In the genomic region with DNA sequence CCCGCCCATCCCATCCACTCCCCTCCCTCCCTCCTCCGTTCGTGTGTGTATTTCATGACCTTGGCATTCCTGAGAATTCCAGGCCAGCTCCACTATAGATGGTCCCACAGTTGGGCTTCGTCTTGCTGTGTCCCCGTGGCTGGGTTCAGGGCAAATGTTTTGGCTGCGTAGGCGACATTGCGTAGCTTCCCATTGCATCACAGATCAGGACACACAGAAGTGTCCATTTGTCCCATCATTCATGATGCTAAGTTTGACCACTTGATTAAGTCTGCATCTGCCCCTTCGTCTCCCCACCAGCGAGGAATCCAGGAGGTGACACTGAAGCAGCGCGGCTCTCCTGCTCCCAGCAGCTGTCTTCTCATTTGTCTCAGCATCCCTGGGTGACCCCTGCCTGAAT, we compare ENCODE assay signal across 19 cellular contexts. TPM values are rescaled to one million over a fixed set of nuclear protein-coding genes. Genes with fewer than 3 reads are reported as not detected.
DNase-seq lines count a peak whose midpoint lies in the region; ATAC-seq and TF ChIP-seq lines count a peak whose summit lies in the region.
"Had no signal": no experiment of that assay in that cellular context is flagged by ENCODE, and none has a peak within 500 bp of the region (broad histone marks: within the 10 kb centered on the region; RNA-seq: fewer than 3 reads in every experiment).

No MANE protein-coding gene starts in this region.

- no peak overlapping the region for H3K14ac ChIP-seq in neuronal stem cell (ENCODE audit: low read length)

- no peaks in the 10 kb centered on the region for H3K27me3 Mint-ChIP-seq in chondrocyte (ENCODE audit: low read depth)
- H3K27me3 Mint-ChIP-seq: CD4-positive, alpha-beta memory T cell had no signal

- no peak for TF ChIP-seq CTCF in heart right ventricle (IDR thresholded peaks at IDR 0.05)
- TF ChIP-seq CTCF in chondrocyte (IDR thresholded peaks at IDR 0.05) = no peak

- no peak overlapping the region for H2AFZ ChIP-seq in neuronal stem cell (ENCODE audit: low read length)

- H3K4me1 ChIP-seq in heart right ventricle = peaks cover 0 to under 1% (median 0%) of the 10 kb centered on the region in 9 donors
- peaks cover 6 to 13% of the 10 kb centered on the region in 2 donors for H3K4me1 ChIP-seq in neuronal stem cell (ENCODE audit: control insufficient read depth in 2 of 2, insufficient read depth in 1 of 2, low read depth in 1 of 2, low read length in 2 of 2)
- H3K4me1 ChIP-seq: A549 had no signal

- no peak overlapping the region for H2BK15ac ChIP-seq in neuronal stem cell (ENCODE audit: low read length)

- no peaks in the 10 kb centered on the region for H3K9me3 Mint-ChIP-seq in chondrocyte (ENCODE audit: low read depth)

- no peak overlapping the region for H2AK5ac ChIP-seq in neuronal stem cell (ENCODE audit: low read depth, low read length)

- 79 to 88% methylated on average over 12 of the region's 12 CpGs for WGBS in heart right ventricle, 2 donors
- WGBS in neuronal stem cell (ENCODE audit: extremely low coverage in 2 of 2, insufficient read length in 2 of 2, insufficient replicate concordance in 1 of 2), 2 donors = no CpG with 5 or more reads among the region's 12 CpGs

- no peak overlapping the region for H3K18ac ChIP-seq in neuronal stem cell (ENCODE audit: low read length)

- H3K79me1 ChIP-seq in neuronal stem cell (ENCODE audit: low read depth, low read length) = no peaks in the 10 kb centered on the region

- H3K36me3 Mint-ChIP-seq in chondrocyte (ENCODE audit: low read depth) = peaks cover 29% of the 10 kb centered on the region

- H4K91ac ChIP-seq in neuronal stem cell (ENCODE audit: low read depth, low read length, poor library complexity) = no peak overlapping the region

- H3K4me3 ChIP-seq in heart right ventricle (no peak overlapping the region), neuronal stem cell (ENCODE audit: low read length in 2 of 2) (no peak overlapping the region)
- H3K4me3 ChIP-seq: A549, BLaER1, HAP-1 had no signal

- no peak overlapping the region for H2BK5ac ChIP-seq in neuronal stem cell (ENCODE audit: low read length)

- H3K4ac ChIP-seq in neuronal stem cell (ENCODE audit: low read length) = no peak overlapping the region

- H3K4me3 Mint-ChIP-seq in chondrocyte (ENCODE audit: unreplicated experiment) = no peak overlapping the region
- H3K4me3 Mint-ChIP-seq: CD14-positive monocyte; CD4-positive, alpha-beta memory T cell had no signal

- H3K27ac Mint-ChIP-seq in chondrocyte (ENCODE audit: unreplicated experiment) = no peak overlapping the region

- DNase-seq in Right ventricle myocardium superior = peak; percentile 13
- DNase-seq in heart right ventricle = no peak
- peak; percentile 37 for DNase-seq in chondrocyte (ENCODE audit: low spot score)
- DNase-seq in neuronal stem cell (ENCODE audit: low spot score) = no peak
- DNase-seq in amygdala (lab: John Stamatoyannopoulos, UW) = no peak
- no peak for DNase-seq in NK-92 (lab: John Stamatoyannopoulos, UW; ENCODE audit: unreplicated experiment)
- no peak for DNase-seq in NCI-H2029 (lab: John Stamatoyannopoulos, UW)
- DNase-seq: AML-193; CD4-positive, alpha-beta memory T cell; DMS153; DMS79; GDM1; GOT3 had no signal

- H3K9me3 ChIP-seq in heart right ventricle (no peaks in the 10 kb centered on the region), neuronal stem cell (replicated peaks in 1 of 2; ENCODE audit: control insufficient read depth in 2 of 2, insufficient read depth in 1 of 2, low read depth in 1 of 2, low read length in 2 of 2) (peaks cover 0 to 3% of the 10 kb centered on the region in 2 donors)
- H3K9me3 ChIP-seq: A549, HAP-1 had no signal

- H3K9ac ChIP-seq in neuronal stem cell (ENCODE audit: low read depth, low read length, poor library complexity) = peak overlapping the region; percentile 7
- H3K9ac ChIP-seq: BLaER1 had no signal

- H3K4me2 ChIP-seq in neuronal stem cell (ENCODE audit: insufficient read depth, low read length, poor library complexity, severe bottlenecking) = no peak overlapping the region
- H3K4me2 ChIP-seq: A549, BLaER1 had no signal

- H3K27me3 ChIP-seq in heart right ventricle (no peaks in the 10 kb centered on the region), neuronal stem cell (ENCODE audit: control insufficient read depth in 3 of 3, insufficient read depth in 3 of 3, low read depth in 1 of 3, low read length in 3 of 3) (no peaks in the 10 kb centered on the region)
- H3K27me3 ChIP-seq: BLaER1 had no signal

- H3K27ac ChIP-seq in heart right ventricle (no peak overlapping the region), neuronal stem cell (replicated peaks; ENCODE audit: low read length) (no peak overlapping the region)
- H3K27ac ChIP-seq: 22Rv1, A549, BLaER1 had no signal

- peaks cover 0 to 99% (median 34%) of the 10 kb centered on the region in 9 donors for H3K36me3 ChIP-seq in heart right ventricle
- H3K36me3 ChIP-seq in neuronal stem cell (replicated peaks in 1 of 2; ENCODE audit: control insufficient read depth in 2 of 2, insufficient read depth in 2 of 2, low read length in 2 of 2) = peaks cover 35 to 98% of the 10 kb centered on the region in 2 donors

- H2BK12ac ChIP-seq in neuronal stem cell (ENCODE audit: low read length) = no peak overlapping the region

- peaks cover 28% of the 10 kb centered on the region for H3K4me1 Mint-ChIP-seq in chondrocyte (ENCODE audit: low read depth)
- H3K4me1 Mint-ChIP-seq: CD14-positive monocyte had no signal

- intact Hi-C loops in Right ventricle myocardium superior (cut with DNase I) = no loop called here
- intact Hi-C loops in heart right ventricle (cut with DNase I) = no loop called here

- ATAC-seq in Right ventricle myocardium superior (ENCODE audit: poor library complexity) = no peak
- no peak for ATAC-seq in heart right ventricle
- ATAC-seq: A549 had no signal

- H2BK120ac ChIP-seq in neuronal stem cell (ENCODE audit: low read depth, low read length) = no peak overlapping the region

- no peak overlapping the region for H3K23ac ChIP-seq in neuronal stem cell (ENCODE audit: low read depth, low read length, poor library complexity)

- H4K8ac ChIP-seq in neuronal stem cell (ENCODE audit: low read depth, low read length) = no peak overlapping the region

RNA-seq across cellular contexts. Expression of a gene that starts 38.6 kb away (rescaled TPM):
- total RNA-seq in Right ventricle myocardium superior (1.3 TPM), heart right ventricle (1 to 10 TPM in 4 of 10 donors, under 1 TPM in 5, not detected in 1; 0.28 to 1.4 (median 0.97) TPM), chondrocyte (1.3 to 2.4 TPM (median 1.3 TPM) in 3 replicates)
- polyA plus RNA-seq in heart right ventricle = 1 to 10 TPM; 2.3 to 3.7 TPM
- polyA plus RNA-seq in neuronal stem cell (2013, experiment 1 of 2) = 4.2 TPM
- 3.8 TPM for polyA plus RNA-seq in neuronal stem cell (2013, experiment 2 of 2)
- total RNA-seq: HT-29 had no signal
- polyA plus RNA-seq: CD4-positive, alpha-beta memory T cell had no signal

Comparison
In these comparisons a context has a peak if more than half of its experiments do, and no peak if none do; other contexts are left out.
1. DNase-seq: peak in Right ventricle myocardium superior (single experiment) and chondrocyte (single experiment); none in heart right ventricle (0 of 2), neuronal stem cell (single experiment), amygdala (0 of 56), NK-92 (single experiment) and NCI-H2029 (single experiment).